ENCODE assay signal across 16 cellular contexts in the genomic region with DNA sequence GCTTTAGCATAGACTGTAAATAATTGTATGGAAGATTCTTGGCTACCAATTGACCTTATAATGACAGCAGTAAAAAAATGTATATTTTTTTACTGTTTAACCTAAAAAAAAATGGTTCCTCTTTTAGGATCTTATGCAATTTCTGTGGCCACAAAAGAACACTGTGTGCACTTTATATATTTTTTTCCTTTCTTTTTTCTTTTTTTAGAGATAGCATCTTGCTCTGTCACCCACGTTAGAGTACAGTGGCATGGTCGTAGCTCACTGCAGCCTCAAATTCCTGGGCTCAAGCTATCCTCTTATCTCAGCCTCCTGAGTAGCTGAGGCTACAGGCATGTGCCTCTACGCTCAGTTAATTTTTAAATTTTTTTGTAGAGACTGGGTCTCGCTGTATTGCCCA. TPM values are rescaled to one million over a fixed set of nuclear protein-coding genes. Genes with fewer than 3 reads are reported as not detected.
"Had no signal": no experiment of that assay in that cellular context is flagged by ENCODE, and none has a peak within 500 bp of the region (broad histone marks: within the 10 kb centered on the region; RNA-seq: fewer than 3 reads in every experiment).

No MANE protein-coding gene starts in this region.

- DNase-seq: activated CD4-positive, alpha-beta memory T cell treated with anti-CD3 and anti-CD28 coated beads, Interleukin-2, amount 10 ng/mL, durations not matched to agents 7 days and 5 days; activated CD4-positive, alpha-beta T cell treated with anti-CD3 and anti-CD28 coated beads for 36 hours; activated effector memory CD4-positive, alpha-beta T cell treated with anti-CD3 and anti-CD28 coated beads, Interleukin-2, amount 50 U/mL, for 16 hours; activated T-cell treated with anti-CD3 and anti-CD28 coated beads, Interleukin-2, amount 50 U/mL, for 4 hours; adrenal gland; endodermal cell; heart left ventricle; lower lobe of right lung; right cardiac atrium; stimulated activated CD4-positive, alpha-beta T cell treated with anti-CD3 and anti-CD28 coated beads, Interleukin-15, amount 100 ng/mL, for 24 hours; stimulated activated CD4-positive, alpha-beta T cell treated with anti-CD3 and anti-CD28 coated beads, Interleukin-4, amount 100 ng/mL, for 1 hour; stimulated activated naive B cell treated with anti-CD40 and anti-IgM and Interleukin-4, amounts not matched to agents 10 μg/mL and 1 μg/mL and 100 μg/mL, for 72 hours; transverse colon had no signal

- ATAC-seq: activated CD4-positive, alpha-beta T cell treated with anti-CD3 and anti-CD28 coated beads for 36 hours; activated T-cell treated with anti-CD3 and anti-CD28 coated beads, Interleukin-2, amount 50 U/mL, for 4 hours; heart left ventricle; lower lobe of right lung; right cardiac atrium had no signal

RNA-seq across cellular contexts. Expression of a gene that starts 6.1 kb away (rescaled TPM):
- total RNA-seq: activated CD4-positive, alpha-beta memory T cell treated with anti-CD3 and anti-CD28 coated beads, Interleukin-2, amount 10 ng/mL, durations not matched to agents 7 days and 5 days; chondrocyte; dermis microvascular lymphatic vessel endothelial cell; vagina had no signal
